In the genomic region with DNA sequence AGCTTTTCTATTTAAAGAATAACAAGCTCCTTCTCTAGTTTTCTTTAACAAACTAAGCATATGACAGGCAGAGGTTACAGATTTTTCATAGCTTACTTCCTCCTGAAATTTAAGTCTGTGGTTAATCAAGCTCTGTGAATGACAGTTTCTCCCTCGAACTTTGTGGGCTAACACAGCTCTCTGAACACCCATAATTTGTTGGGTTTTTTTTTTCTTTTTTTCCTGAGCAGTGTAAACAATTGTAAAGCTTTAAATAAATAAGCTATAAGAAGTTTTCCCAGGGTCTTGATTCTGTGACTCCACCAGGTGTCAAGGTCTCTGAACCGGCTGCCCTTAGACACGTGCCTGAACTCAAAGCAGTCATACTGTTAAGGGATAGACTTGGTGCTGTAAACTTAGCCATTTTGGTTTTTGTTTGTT, we compare ENCODE assay signal across 8 cellular contexts.
DNase-seq lines count a peak whose midpoint lies in the region; ATAC-seq lines count a peak whose summit lies in the region.

No MANE protein-coding gene starts in this region.

- CTCF ChIA-PET in activated CD4-positive, alpha-beta T cell treated with anti-CD3 and anti-CD28 coated beads, Interleukin-2, amount 10 ng/mL, durations not matched to agents 7 days and 5 days (lab: Charles Lee), result interaction anchor here (0.8 to 2.8 kb wide), 11 partner anchors 8 to 190 kb away, joined by 3 to 16 read pairs (median 5); no protein-coding TSS in a partner anchor
- CTCF ChIA-PET in T-cell (lab: Charles Lee), result interaction anchor here (0.6 to 2.7 kb wide), 19 partner anchors 9 to 201 kb away, joined by 3 to 25 read pairs (median 6); no protein-coding TSS in a partner anchor

- ATAC-seq in HG03045 (IDR thresholded peaks at IDR 0.05; ENCODE audit: unreplicated experiment), result peak; percentile 72
- ATAC-seq in T-cell (replicated peaks in 1 of 4), result peak; percentile 46 to 74 (median 50)
- ATAC-seq in stimulated activated memory B cell treated with anti-CD40 and anti-IgM and Interleukin-4, amounts not matched to agents 10 μg/mL and 1 μg/mL and 100 μg/mL, for 72 hours, result peak; percentile 90

- no peaks in the 10 kb centered on the region for H3K9me3 Mint-ChIP-seq in activated CD4-positive, alpha-beta T cell treated with anti-CD3 and anti-CD28 coated beads, Interleukin-2, amount 10 ng/mL, durations not matched to agents 7 days and 5 days
- no peaks in the 10 kb centered on the region for H3K9me3 Mint-ChIP-seq in T-cell
- H3K9me3 Mint-ChIP-seq in stimulated activated memory B cell treated with anti-CD40 and anti-IgM and Interleukin-4, amounts not matched to agents 10 μg/mL and 1 μg/mL and 100 μg/mL, for 72 hours, result no peaks in the 10 kb centered on the region

- DNase-seq in activated CD4-positive, alpha-beta T cell treated with anti-CD3 and anti-CD28 coated beads, Interleukin-2, amount 10 ng/mL, durations not matched to agents 7 days and 5 days, result no peak
- no peak for DNase-seq in activated CD4-positive, alpha-beta T cell treated with anti-CD3 and anti-CD28 coated beads for 48 hours
- DNase-seq in T-cell (peak in 2 of 34 experiments; percentile 17 to 24), NCI-H2227 treated with DMSO at 0.1 percent for 48 hours (lab: John Stamatoyannopoulos, UW) (no peak), NCI-H524 treated with DMSO at 0.1 percent for 48 hours (lab: John Stamatoyannopoulos, UW) (no peak), NCI-H2196 (lab: John Stamatoyannopoulos, UW; ENCODE audit: unreplicated experiment) (no peak)

- H3K4me1 Mint-ChIP-seq in activated CD4-positive, alpha-beta T cell treated with anti-CD3 and anti-CD28 coated beads, Interleukin-2, amount 10 ng/mL, durations not matched to agents 7 days and 5 days, result peaks cover 78% of the 10 kb centered on the region
- H3K4me1 Mint-ChIP-seq in T-cell, result peaks cover 82 to 92% (median 87%) of the 10 kb centered on the region in 3 donors
- peaks cover 78% of the 10 kb centered on the region for H3K4me1 Mint-ChIP-seq in stimulated activated memory B cell treated with anti-CD40 and anti-IgM and Interleukin-4, amounts not matched to agents 10 μg/mL and 1 μg/mL and 100 μg/mL, for 72 hours

- POLR2A ChIA-PET in activated CD4-positive, alpha-beta T cell treated with anti-CD3 and anti-CD28 coated beads, Interleukin-2, amount 10 ng/mL, durations not matched to agents 7 days and 5 days (lab: Charles Lee), result interaction anchor here (0.6 to 1.7 kb wide), 5 partner anchors 8 to 189 kb away, joined by 3 to 9 read pairs (median 3); no protein-coding TSS in a partner anchor
- POLR2A ChIA-PET in T-cell (lab: Charles Lee), result interaction anchor here (0.6 to 1.6 kb wide), 19 partner anchors 8 to 839 kb away, joined by 3 to 18 read pairs (median 5); no protein-coding TSS in a partner anchor

- H3K27ac Mint-ChIP-seq in activated CD4-positive, alpha-beta T cell treated with anti-CD3 and anti-CD28 coated beads, Interleukin-2, amount 10 ng/mL, durations not matched to agents 7 days and 5 days, result peak overlapping the region; percentile 89
- peak overlapping the region; percentile 94 to 96 for H3K27ac Mint-ChIP-seq in T-cell
- H3K27ac Mint-ChIP-seq in stimulated activated memory B cell treated with anti-CD40 and anti-IgM and Interleukin-4, amounts not matched to agents 10 μg/mL and 1 μg/mL and 100 μg/mL, for 72 hours, result peak overlapping the region; percentile 80

- peaks cover 79% of the 10 kb centered on the region for H3K36me3 Mint-ChIP-seq in activated CD4-positive, alpha-beta T cell treated with anti-CD3 and anti-CD28 coated beads, Interleukin-2, amount 10 ng/mL, durations not matched to agents 7 days and 5 days (ENCODE audit: low read depth)
- H3K36me3 Mint-ChIP-seq in T-cell, result peaks cover 77% of the 10 kb centered on the region
- H3K36me3 Mint-ChIP-seq in stimulated activated memory B cell treated with anti-CD40 and anti-IgM and Interleukin-4, amounts not matched to agents 10 μg/mL and 1 μg/mL and 100 μg/mL, for 72 hours, result peaks cover 52% of the 10 kb centered on the region

- no peaks in the 10 kb centered on the region for H3K27me3 Mint-ChIP-seq in activated CD4-positive, alpha-beta T cell treated with anti-CD3 and anti-CD28 coated beads, Interleukin-2, amount 10 ng/mL, durations not matched to agents 7 days and 5 days
- H3K27me3 Mint-ChIP-seq in T-cell, result no peaks in the 10 kb centered on the region
- no peaks in the 10 kb centered on the region for H3K27me3 Mint-ChIP-seq in stimulated activated memory B cell treated with anti-CD40 and anti-IgM and Interleukin-4, amounts not matched to agents 10 μg/mL and 1 μg/mL and 100 μg/mL, for 72 hours

- peak overlapping the region; percentile 70 for H3K4me3 Mint-ChIP-seq in activated CD4-positive, alpha-beta T cell treated with anti-CD3 and anti-CD28 coated beads, Interleukin-2, amount 10 ng/mL, durations not matched to agents 7 days and 5 days
- peak overlapping the region; percentile 66 to 95 (median 66) for H3K4me3 Mint-ChIP-seq in T-cell
- H3K4me3 Mint-ChIP-seq in stimulated activated memory B cell treated with anti-CD40 and anti-IgM and Interleukin-4, amounts not matched to agents 10 μg/mL and 1 μg/mL and 100 μg/mL, for 72 hours, result peak overlapping the region; percentile 30
